ENCODE assay signal across 12 cellular contexts in the genomic region with DNA sequence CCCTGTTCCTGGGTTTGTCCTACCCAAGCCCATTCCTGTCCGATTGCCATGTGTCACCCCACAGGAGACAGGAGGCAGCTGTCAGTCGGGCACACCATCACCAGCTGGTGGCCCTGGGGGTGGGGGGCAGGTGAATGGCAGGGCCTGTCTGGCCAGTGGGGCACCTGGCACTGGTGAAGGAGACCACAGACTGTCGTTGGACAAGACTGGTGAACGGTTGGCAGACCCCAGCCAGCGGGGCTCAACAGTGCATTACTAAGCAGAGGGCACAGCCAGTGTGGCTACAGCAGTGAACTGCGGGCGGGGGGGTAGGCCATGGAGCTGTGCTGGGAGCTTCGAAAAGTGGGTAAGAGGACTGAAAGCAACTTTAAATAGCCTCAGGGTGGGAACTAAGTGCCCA. TPM values are rescaled to one million over a fixed set of nuclear protein-coding genes. Genes with fewer than 3 reads are reported as not detected.
DNase-seq lines count a peak whose midpoint lies in the region; ATAC-seq, FAIRE-seq and TF ChIP-seq lines count a peak whose summit lies in the region.
"Had no signal": no experiment of that assay in that cellular context is flagged by ENCODE, and none has a peak within 500 bp of the region (broad histone marks: within the 10 kb centered on the region; RNA-seq: fewer than 3 reads in every experiment).

No MANE protein-coding gene starts in this region.

- ATAC-seq in HepG2 (no peak), right lobe of liver (no peak)

- TF ChIP-seq EP300 in HepG2 (IDR thresholded peaks at IDR 0.05; ENCODE audit: low read depth in 2 of 2, low read length in 2 of 2) (no peak), HepG2 (CRISPR knock-in tag; IDR thresholded peaks at IDR 0.05; ENCODE audit: borderline replicate concordance) (no peak), tibial nerve (IDR thresholded peaks at IDR 0.05) (no peak)

- TF ChIP-seq CTCF in HepG2 (CRISPR knock-in tag; IDR thresholded peaks at IDR 0.05) (no peak), right lobe of liver (IDR thresholded peaks at IDR 0.05) (no peak), tibial nerve (IDR thresholded peaks at IDR 0.05) (no peak)

- WGBS in HepG2 (ENCODE audit: low lambda C conversion rate): 81% methylated on average over 8 of the region's 8 CpGs
- 72% methylated on average over 3 of the region's 8 CpGs for WGBS in right lobe of liver (ENCODE audit: insufficient coverage, low coverage, low lambda C conversion rate, missing lambda C conversion rate)
- WGBS in mesenchymal stem cell: 87% methylated on average over 8 of the region's 8 CpGs
- WGBS in tibial nerve, 2 donors: 40 to 61% methylated on average over 8 of the region's 8 CpGs

- BruUV-seq in HepG2 (replicated peaks; lab: Mats Ljungman, UMichigan): no TSS peak

- no peak overlapping the region for H2BK5ac ChIP-seq in mesenchymal stem cell (ENCODE audit: low read depth, low read length, poor library complexity, severe bottlenecking)

- H2BK120ac ChIP-seq in mesenchymal stem cell (ENCODE audit: low read depth, low read length): no peak overlapping the region

- no peak overlapping the region for H3K18ac ChIP-seq in mesenchymal stem cell (ENCODE audit: low read depth in 1 of 2, low read length in 2 of 2)

- H3K4ac ChIP-seq in mesenchymal stem cell (ENCODE audit: low read depth in 1 of 2, low read length in 2 of 2): no peak overlapping the region

- H2BK12ac ChIP-seq in mesenchymal stem cell (ENCODE audit: low read length in 2 of 2): no peak overlapping the region

- TF ChIP-seq POLR2A in HepG2 (IDR thresholded peaks at IDR 0.05; ENCODE audit: insufficient read depth in 1 of 2, low read depth in 2 of 2, low read length in 2 of 2): no peak
- no peak for TF ChIP-seq POLR2A in right lobe of liver (IDR thresholded peaks at IDR 0.05)
- TF ChIP-seq POLR2A in tibial nerve (IDR thresholded peaks at IDR 0.05): no peak

- H3K27ac Mint-ChIP-seq in activated naive CD4-positive, alpha-beta T cell treated with anti-CD3 and anti-CD28 coated beads, Interleukin-2, amount 50 U/mL, for 24 hours: peak overlapping the region; percentile 73
- H3K27ac Mint-ChIP-seq: progenitor cell of endocrine pancreas had no signal

- H3K4me3 ChIP-seq in HepG2 (replicated peaks in 1 of 3; ENCODE audit: insufficient read depth in 1 of 3, low read depth in 2 of 3, low read length in 3 of 3) (peak overlapping the region in 1 of 3 experiments; percentile 87; a peak in 2 of 6 replicates), right lobe of liver (no peak overlapping the region), mesenchymal stem cell (ENCODE audit: insufficient read depth in 1 of 2, low read depth in 1 of 2, low read length in 2 of 2) (peak overlapping the region; percentile 20 to 89), tibial nerve (peak overlapping the region; percentile 88 to 97 (median 94))
- H3K4me3 ChIP-seq: SK-N-MC had no signal

- peak overlapping the region; percentile 32 for H2AK5ac ChIP-seq in mesenchymal stem cell (ENCODE audit: low read length, severe bottlenecking)

- no peak overlapping the region for H3K27ac ChIP-seq in HepG2 (ENCODE audit: extremely low read length, insufficient read depth, low read length)
- H3K27ac ChIP-seq in right lobe of liver: no peak overlapping the region
- H3K27ac ChIP-seq in mesenchymal stem cell (ENCODE audit: low read length, poor library complexity, severe bottlenecking): peak overlapping the region; percentile 5
- H3K27ac ChIP-seq in tibial nerve: peak overlapping the region in 3 of 4 donors; percentile 87 to 91 (median 88)
- H3K27ac ChIP-seq: adrenal gland, SK-N-MC had no signal

- no peaks in the 10 kb centered on the region for H3K9me3 ChIP-seq in HepG2 (ENCODE audit: low read length)
- no peaks in the 10 kb centered on the region for H3K9me3 ChIP-seq in right lobe of liver
- H3K9me3 ChIP-seq in mesenchymal stem cell (ENCODE audit: control insufficient read depth, low read length): no peaks in the 10 kb centered on the region
- H3K9me3 ChIP-seq in tibial nerve: no peaks in the 10 kb centered on the region
- H3K9me3 ChIP-seq: adrenal gland had no signal

- in situ Hi-C loops in HepG2 (cut with HindIII; ENCODE audit: extremely low pct_ligation_motif_present, low pct_unique_long_range_greater_than_20kb): loop anchor here (5.0 kb wide), 1 partner anchor 44 kb away; no protein-coding TSS in a partner anchor

- H3K79me1 ChIP-seq in mesenchymal stem cell (replicated peaks; ENCODE audit: low read length, poor library complexity, severe bottlenecking): peaks cover 1% of the 10 kb centered on the region

- H4K8ac ChIP-seq in mesenchymal stem cell (ENCODE audit: low read length): no peak overlapping the region

- DNase-seq in HepG2 (ENCODE audit: low spot score): no peak
- no peak for DNase-seq in right lobe of liver
- DNase-seq in mesenchymal stem cell: no peak
- no peak for DNase-seq in tibial nerve (ENCODE audit: low spot score in 2 of 2)
- no peak for DNase-seq in AML-193 (lab: John Stamatoyannopoulos, UW)
- no peak for DNase-seq in DMS 273 (lab: John Stamatoyannopoulos, UW; ENCODE audit: unreplicated experiment)
- no peak for DNase-seq in NCI-H345 (lab: John Stamatoyannopoulos, UW)
- DNase-seq: NCI-H1048 had no signal

- CTCF ChIA-PET in HepG2 (lab: Yijun Ruan, JAX; ENCODE audit: low intra/inter-chr PET ratio, low total read pairs): no interaction called here

- POLR2A ChIA-PET in HepG2 (lab: Yijun Ruan, JAX): interaction anchor here (1.0 to 9.8 kb wide), 9 partner anchors 11 to 50 kb away, joined by 3 to 140 read pairs (median 10); a partner anchor contains a TSS

- no peak for TF ChIP-seq RAD21 in HepG2 (CRISPR knock-in tag; IDR thresholded peaks at IDR 0.05)

- H2AFZ ChIP-seq in HepG2 (ENCODE audit: low read length) (no peak overlapping the region), mesenchymal stem cell (ENCODE audit: low read depth, low read length) (no peak overlapping the region)

- FAIRE-seq in HepG2 (lab: Jason Lieb, UNC): no peak

- no peak overlapping the region for H3K23ac ChIP-seq in mesenchymal stem cell (ENCODE audit: low read length in 2 of 2)

- H3K4me3 Mint-ChIP-seq in activated naive CD4-positive, alpha-beta T cell treated with anti-CD3 and anti-CD28 coated beads, Interleukin-2, amount 50 U/mL, for 24 hours: peak overlapping the region; percentile 94

- H3K4me2 ChIP-seq in HepG2 (ENCODE audit: low read depth, low read length) (peak overlapping the region; percentile 75), mesenchymal stem cell (ENCODE audit: low read length, poor library complexity, severe bottlenecking) (peak overlapping the region; percentile 76)

- H3K27me3 ChIP-seq in HepG2 (ENCODE audit: control insufficient read depth in 1 of 2, insufficient read depth in 2 of 2, low read length in 2 of 2) (no peaks in the 10 kb centered on the region), right lobe of liver (peaks cover 0 to 5% of the 10 kb centered on the region in 2 donors), mesenchymal stem cell (ENCODE audit: control insufficient read depth in 1 of 2, insufficient read depth in 1 of 2, low read length in 2 of 2) (no peaks in the 10 kb centered on the region), tibial nerve (peaks cover 0 to 5% of the 10 kb centered on the region in 2 donors)
- H3K27me3 ChIP-seq: adrenal gland had no signal

- H3K4me1 ChIP-seq in HepG2 (ENCODE audit: insufficient read depth, low read length): peaks cover 79% of the 10 kb centered on the region
- peaks cover 0 to 11% (median 0%) of the 10 kb centered on the region in 4 donors for H3K4me1 ChIP-seq in right lobe of liver
- peaks cover 60% of the 10 kb centered on the region for H3K4me1 ChIP-seq in mesenchymal stem cell (ENCODE audit: control insufficient read depth, insufficient read depth, low read depth, low read length)
- H3K4me1 ChIP-seq in tibial nerve: peaks cover 0 to 83% (median 36%) of the 10 kb centered on the region in 4 donors

- H3K79me2 ChIP-seq in HepG2 (ENCODE audit: insufficient read depth, low read length): peaks cover 59% of the 10 kb centered on the region

- H3K4me1 Mint-ChIP-seq in activated naive CD4-positive, alpha-beta T cell treated with anti-CD3 and anti-CD28 coated beads, Interleukin-2, amount 50 U/mL, for 24 hours: peaks cover 59% of the 10 kb centered on the region

- no peak overlapping the region for H2BK15ac ChIP-seq in mesenchymal stem cell (ENCODE audit: low read depth, poor library complexity, severe bottlenecking)

- no peaks in the 10 kb centered on the region for H3K27me3 Mint-ChIP-seq in activated naive CD4-positive, alpha-beta T cell treated with anti-CD3 and anti-CD28 coated beads, Interleukin-2, amount 50 U/mL, for 24 hours

- H4K20me1 ChIP-seq in HepG2 (ENCODE audit: insufficient read depth, low read length): peaks cover 19% of the 10 kb centered on the region

- H4K91ac ChIP-seq in mesenchymal stem cell (ENCODE audit: low read length): no peak overlapping the region

- no peak overlapping the region for H3K14ac ChIP-seq in mesenchymal stem cell (ENCODE audit: low read length in 2 of 2)

- H3K36me3 ChIP-seq in HepG2 (replicated peaks in 1 of 2; ENCODE audit: control insufficient read depth in 1 of 2, insufficient read depth in 2 of 2, low read length in 2 of 2) (peaks cover 11 to 14% of the 10 kb centered on the region in 2 experiments), right lobe of liver (no peaks in the 10 kb centered on the region), mesenchymal stem cell (ENCODE audit: control insufficient read depth in 1 of 2, insufficient read depth in 2 of 2, low read depth in 1 of 2, low read length in 2 of 2) (peaks cover 1 to 5% of the 10 kb centered on the region in 2 experiments), tibial nerve (no peaks in the 10 kb centered on the region)
- H3K36me3 ChIP-seq: adrenal gland had no signal

- no peak overlapping the region for H3K9ac ChIP-seq in HepG2 (ENCODE audit: insufficient read depth, low read depth, low read length)
- H3K9ac ChIP-seq in mesenchymal stem cell (ENCODE audit: low read length): peak overlapping the region; percentile 77

- intact Hi-C loops in HepG2 (cut with micrococcal nuclease; ENCODE audit: unreplicated experiment): no loop called here
- intact Hi-C loops in right lobe of liver (cut with DNase I): no loop called here

- H3K9me3 Mint-ChIP-seq in activated naive CD4-positive, alpha-beta T cell treated with anti-CD3 and anti-CD28 coated beads, Interleukin-2, amount 50 U/mL, for 24 hours: no peaks in the 10 kb centered on the region

- H3K36me3 Mint-ChIP-seq in activated naive CD4-positive, alpha-beta T cell treated with anti-CD3 and anti-CD28 coated beads, Interleukin-2, amount 50 U/mL, for 24 hours: peaks cover 21% of the 10 kb centered on the region

RNA-seq across cellular contexts. Expression of a gene that starts 2.1 kb away (rescaled TPM):
- total RNA-seq in HepG2 (2016; rRNA removed; fragmentation: Illumina TruSeq; extraction: Trizol) (7.1 and 15.8 TPM in 2 replicates), right lobe of liver (1 to 10 TPM in 3 of 6 experiments, under 1 TPM in 3; 0.42 to 2.4 (median 1.1) TPM), tibial nerve (10 to 100 TPM; 31.8 to 35.6 (median 33.8) TPM)
- 6.7 and 6.9 TPM in 2 replicates for total RNA-seq in HepG2 (2016; cell fraction: cytosol; rRNA removed; fragmentation: Illumina TruSeq; extraction: Trizol; ENCODE audit: low read depth)
- 5.8 and 16.8 TPM in 2 replicates for total RNA-seq in HepG2 (2016; cell fraction: insoluble cytoplasmic fraction; rRNA removed; fragmentation: Illumina TruSeq; extraction: Trizol)
- 6.1 and 7.5 TPM in 2 replicates for total RNA-seq in HepG2 (2016; cell fraction: membrane; rRNA removed; fragmentation: Illumina TruSeq; extraction: Trizol)
- total RNA-seq in HepG2 (2016; cell fraction: nucleus; rRNA removed; fragmentation: Illumina TruSeq; extraction: Trizol): 18.1 and 21.2 TPM in 2 replicates
- 9.0 and 11.3 TPM in 2 replicates for polyA plus RNA-seq in HepG2 (2011; rRNA removed)
- polyA plus RNA-seq in HepG2 (2011; cell fraction: cytosol; rRNA removed): 9.5 and 11.5 TPM in 2 replicates
- polyA plus RNA-seq in HepG2 (2011; cell fraction: nucleus; rRNA removed): 27.8 and 40.2 TPM in 2 replicates
- polyA plus RNA-seq in HepG2 (2012): 6.1 and 9.1 TPM in 2 replicates
- 0.77 and 0.90 TPM in 2 replicates for polyA plus RNA-seq in HepG2 (2016; cell fraction: cytosol; fragmentation: Illumina TruSeq; extraction: Trizol; ENCODE audit: low read depth)
- polyA plus RNA-seq in HepG2 (2016; cell fraction: insoluble cytoplasmic fraction; fragmentation: Illumina TruSeq; extraction: Trizol; ENCODE audit: low read depth): 3.7 and 5.2 TPM in 2 replicates
- polyA plus RNA-seq in HepG2 (2016; cell fraction: membrane; fragmentation: Illumina TruSeq; extraction: Trizol; ENCODE audit: low read depth): 2.0 and 2.2 TPM in 2 replicates
- polyA plus RNA-seq in HepG2 (2016; cell fraction: nucleus; fragmentation: Illumina TruSeq; extraction: Trizol; ENCODE audit: insufficient read depth, low read depth): 40.2 and 42.1 TPM in 2 replicates
- 1.2 and 27.6 TPM in 2 replicates for polyA minus RNA-seq in HepG2 (2011; rRNA and poly(A)+ RNA removed; ENCODE audit: low replicate concordance)
- 8.8 and 9.2 TPM in 2 replicates for polyA minus RNA-seq in HepG2 (2011; cell fraction: cytosol; rRNA and poly(A)+ RNA removed)
- 13.6 and 14.7 TPM in 2 replicates for polyA minus RNA-seq in HepG2 (2011; cell fraction: nucleus; rRNA and poly(A)+ RNA removed)
- 0.94 TPM for polyA plus RNA-seq in mesenchymal stem cell (2013, experiment 1 of 2)
- polyA plus RNA-seq in mesenchymal stem cell (2013, experiment 2 of 2): 1.1 TPM

RNA-seq across cellular contexts. Expression of a gene that starts 29.3 kb away (rescaled TPM):
- 55.0 and 63.2 TPM in 2 replicates for total RNA-seq in HepG2 (2016; rRNA removed; fragmentation: Illumina TruSeq; extraction: Trizol)
- 40.0 and 66.0 TPM in 2 replicates for total RNA-seq in HepG2 (2016; cell fraction: cytosol; rRNA removed; fragmentation: Illumina TruSeq; extraction: Trizol; ENCODE audit: low read depth)
- total RNA-seq in HepG2 (2016; cell fraction: insoluble cytoplasmic fraction; rRNA removed; fragmentation: Illumina TruSeq; extraction: Trizol): 52.3 and 63.7 TPM in 2 replicates
- total RNA-seq in HepG2 (2016; cell fraction: membrane; rRNA removed; fragmentation: Illumina TruSeq; extraction: Trizol): 56.6 and 72.2 TPM in 2 replicates
- total RNA-seq in HepG2 (2016; cell fraction: nucleus; rRNA removed; fragmentation: Illumina TruSeq; extraction: Trizol): 14.7 and 21.3 TPM in 2 replicates
- 63.5 and 65.3 TPM in 2 replicates for polyA plus RNA-seq in HepG2 (2011; rRNA removed)
- 57.8 and 86.0 TPM in 2 replicates for polyA plus RNA-seq in HepG2 (2011; cell fraction: cytosol; rRNA removed)
- 25.5 and 27.0 TPM in 2 replicates for polyA plus RNA-seq in HepG2 (2011; cell fraction: nucleus; rRNA removed)
- 38.1 and 49.1 TPM in 2 replicates for polyA plus RNA-seq in HepG2 (2012)
- polyA plus RNA-seq in HepG2 (2016; cell fraction: cytosol; fragmentation: Illumina TruSeq; extraction: Trizol; ENCODE audit: low read depth): 60.3 and 88.5 TPM in 2 replicates
- polyA plus RNA-seq in HepG2 (2016; cell fraction: insoluble cytoplasmic fraction; fragmentation: Illumina TruSeq; extraction: Trizol; ENCODE audit: low read depth): 70.2 and 77.9 TPM in 2 replicates
- 79.8 and 95.5 TPM in 2 replicates for polyA plus RNA-seq in HepG2 (2016; cell fraction: membrane; fragmentation: Illumina TruSeq; extraction: Trizol; ENCODE audit: low read depth)
- 32.2 and 35.3 TPM in 2 replicates for polyA plus RNA-seq in HepG2 (2016; cell fraction: nucleus; fragmentation: Illumina TruSeq; extraction: Trizol; ENCODE audit: insufficient read depth, low read depth)
- 109 and 162 TPM in 2 replicates for polyA minus RNA-seq in HepG2 (2011; rRNA and poly(A)+ RNA removed; ENCODE audit: low replicate concordance)
- 22.8 and 25.9 TPM in 2 replicates for polyA minus RNA-seq in HepG2 (2011; cell fraction: cytosol; rRNA and poly(A)+ RNA removed)
- 11.3 and 16.4 TPM in 2 replicates for polyA minus RNA-seq in HepG2 (2011; cell fraction: nucleus; rRNA and poly(A)+ RNA removed)
- 10 to 100 TPM; 14.8 to 38.0 (median 17.3) TPM for total RNA-seq in right lobe of liver
- polyA plus RNA-seq in mesenchymal stem cell (2013, experiment 1 of 2): 26.3 TPM
- 25.3 TPM for polyA plus RNA-seq in mesenchymal stem cell (2013, experiment 2 of 2)
- 10 to 100 TPM; 27.3 to 66.0 (median 40.4) TPM for total RNA-seq in tibial nerve

Comparison
In these comparisons a context has a peak if more than half of its experiments do, and no peak if none do; other contexts are left out.
1. H3K27ac ChIP-seq: peak in mesenchymal stem cell (single experiment) and tibial nerve (3 of 4); none in HepG2 (single experiment) and right lobe of liver (0 of 3).
2. H3K4me3 ChIP-seq: peak in mesenchymal stem cell (2 of 2) and tibial nerve (4 of 4); none in right lobe of liver (0 of 3).